In the genomic region with DNA sequence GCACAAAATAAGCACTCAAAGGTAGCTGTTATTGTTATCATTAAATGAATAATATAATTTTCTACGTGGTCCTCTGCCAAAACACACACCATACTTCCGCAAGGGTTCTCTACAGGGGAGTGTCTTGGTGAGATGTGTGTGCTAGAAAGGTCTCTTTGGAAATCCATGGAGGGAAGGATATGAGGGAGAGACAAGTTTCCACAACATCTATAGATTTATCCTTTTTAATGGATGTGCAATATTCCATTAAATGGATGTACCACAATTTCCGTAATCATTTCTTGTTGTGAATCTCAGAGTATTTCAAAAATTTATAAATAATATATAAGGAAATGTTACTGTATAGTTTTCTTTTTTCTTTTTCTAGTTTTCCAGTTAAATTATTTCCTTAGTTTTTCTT, we compare ENCODE assay signal across 1 cellular context.
TF ChIP-seq lines count a peak whose summit lies in the region.

No MANE protein-coding gene starts in this region.

TF ChIP-seq in SK-N-SH, 30 proteins besides CTCF, POLR2A, EP300 and RAD21 (continued from another document):
- TF ChIP-seq, protein P1, sequence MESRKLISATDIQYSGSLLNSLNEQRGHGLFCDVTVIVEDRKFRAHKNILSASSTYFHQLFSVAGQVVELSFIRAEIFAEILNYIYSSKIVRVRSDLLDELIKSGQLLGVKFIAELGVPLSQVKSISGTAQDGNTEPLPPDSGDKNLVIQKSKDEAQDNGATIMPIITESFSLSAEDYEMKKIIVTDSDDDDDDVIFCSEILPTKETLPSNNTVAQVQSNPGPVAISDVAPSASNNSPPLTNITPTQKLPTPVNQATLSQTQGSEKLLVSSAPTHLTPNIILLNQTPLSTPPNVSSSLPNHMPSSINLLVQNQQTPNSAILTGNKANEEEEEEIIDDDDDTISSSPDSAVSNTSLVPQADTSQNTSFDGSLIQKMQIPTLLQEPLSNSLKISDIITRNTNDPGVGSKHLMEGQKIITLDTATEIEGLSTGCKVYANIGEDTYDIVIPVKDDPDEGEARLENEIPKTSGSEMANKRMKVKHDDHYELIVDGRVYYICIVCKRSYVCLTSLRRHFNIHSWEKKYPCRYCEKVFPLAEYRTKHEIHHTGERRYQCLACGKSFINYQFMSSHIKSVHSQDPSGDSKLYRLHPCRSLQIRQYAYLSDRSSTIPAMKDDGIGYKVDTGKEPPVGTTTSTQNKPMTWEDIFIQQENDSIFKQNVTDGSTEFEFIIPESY (IDR thresholded peaks at IDR 0.05; ENCODE audit: borderline replicate concordance, low read depth) = no peak
- TF ChIP-seq NFIC (IDR thresholded peaks at IDR 0.05; ENCODE audit: borderline replicate concordance) = no peak
- TF ChIP-seq, protein P2, sequence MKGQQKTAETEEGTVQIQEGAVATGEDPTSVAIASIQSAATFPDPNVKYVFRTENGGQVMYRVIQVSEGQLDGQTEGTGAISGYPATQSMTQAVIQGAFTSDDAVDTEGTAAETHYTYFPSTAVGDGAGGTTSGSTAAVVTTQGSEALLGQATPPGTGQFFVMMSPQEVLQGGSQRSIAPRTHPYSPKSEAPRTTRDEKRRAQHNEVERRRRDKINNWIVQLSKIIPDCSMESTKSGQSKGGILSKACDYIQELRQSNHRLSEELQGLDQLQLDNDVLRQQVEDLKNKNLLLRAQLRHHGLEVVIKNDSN (IDR thresholded peaks at IDR 0.05; ENCODE audit: borderline replicate concordance, low read depth) = no peak
- TF ChIP-seq CHD2 (IDR thresholded peaks at IDR 0.05; ENCODE audit: low read length, partially characterized antibody) = no peak
